11 cellular contexts compared by ENCODE assay signal in the genomic region with DNA sequence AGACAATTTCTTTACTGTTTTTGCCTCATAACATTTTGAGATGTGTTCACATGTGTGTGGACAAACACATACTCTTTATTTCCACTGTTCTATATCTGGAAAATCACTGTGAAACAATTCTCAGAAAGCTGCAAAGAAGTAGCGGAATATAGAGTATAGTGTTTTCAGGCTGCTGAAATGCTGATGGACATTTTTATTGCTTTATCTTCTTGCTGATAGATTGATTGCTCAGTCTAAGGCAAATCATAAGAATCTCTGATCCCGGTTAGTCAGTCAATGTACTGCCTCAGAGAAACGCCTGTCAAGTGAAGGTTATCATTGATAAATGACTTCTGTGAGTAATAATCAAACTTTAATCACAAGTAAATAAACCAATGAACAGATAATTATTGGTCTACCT.
"Had no signal": no experiment of that assay in that cellular context is flagged by ENCODE, and none has a peak within 500 bp of the region (broad histone marks: within the 10 kb centered on the region; RNA-seq: fewer than 3 reads in every experiment).

No MANE protein-coding gene starts in this region.

- H3K9ac ChIP-seq: GM23248 had no signal

- ATAC-seq: GM23338, HCT116 had no signal

- FAIRE-seq: H1, H54 had no signal

- H2AFZ ChIP-seq: GM23248, GM23338 had no signal

- H3K4me1 ChIP-seq: HAP-1 had no signal

- DNase-seq: GM23248, GOT3, H7, H9, HCEC 1CT, HFFc6 had no signal

- H3K36me3 ChIP-seq: HAP-1 had no signal

- H3K4me3 ChIP-seq: GM23248, GM23338, HAP-1 had no signal

- H3K27ac ChIP-seq: GM23248 had no signal

- H3K4me2 ChIP-seq: GM23338 had no signal
